Comparison of ENCODE assay signal across 16 cellular contexts in genomic region chr17:35476283-35476820, GRCh38.
"Had no signal": no experiment of that assay in that cellular context is flagged by ENCODE, and none has a peak within 500 bp of the region (broad histone marks: within the 10 kb centered on the region; RNA-seq: fewer than 3 reads in every experiment).

No MANE protein-coding gene starts in this region.

- ATAC-seq: heart right ventricle had no signal

- H3K4me1 Mint-ChIP-seq: memory B cell had no signal

- H3K27ac Mint-ChIP-seq: activated naive CD4-positive, alpha-beta T cell treated with anti-CD3 and anti-CD28 coated beads for 36 hours; dendritic cell treated with granulocyte-macrophage colony-stimulating factor and Interleukin-4, amounts not matched to agents 40 ng/mL and 50 ng/mL, for 4 days; memory B cell had no signal

- DNase-seq: activated CD4-positive, alpha-beta T cell treated with anti-CD3 and anti-CD28 coated beads for 48 hours; activated CD4-positive, CD25-positive, alpha-beta regulatory T cell; activated naive CD4-positive, alpha-beta T cell treated with anti-CD3 and anti-CD28 coated beads for 36 hours; activated T-cell treated with anti-CD3 and anti-CD28 coated beads, Interleukin-2, amount 50 U/mL, for 1 hour; amniotic stem cell; effector CD8-positive, alpha-beta T cell; esophagus squamous epithelium; heart right ventricle; stimulated activated CD4-positive, alpha-beta T cell treated with anti-CD3 and anti-CD28 coated beads, Interleukin-12 subunit alpha, Interleukin-12 subunit beta, amount 100 ng/mL, for 4 hours; stimulated activated CD4-positive, alpha-beta T cell treated with anti-CD3 and anti-CD28 coated beads, Interleukin-1b, Interleukin-23, amount 100 ng/mL, for 48 hours; stimulated activated CD8-positive, alpha-beta memory T cell treated with anti-CD3 and anti-CD28 coated beads, Interleukin-4, amount 100 ng/mL, for 48 hours; stimulated activated naive CD4-positive, alpha-beta T cell treated with Interleukin-2 at 50 U/mL for 16 hours; T-helper 9 cell; transverse colon had no signal

- H3K27me3 Mint-ChIP-seq: memory B cell had no signal

- H3K4me3 Mint-ChIP-seq: activated naive CD4-positive, alpha-beta T cell treated with anti-CD3 and anti-CD28 coated beads for 36 hours; dendritic cell treated with granulocyte-macrophage colony-stimulating factor and Interleukin-4, amounts not matched to agents 40 ng/mL and 50 ng/mL, for 4 days; memory B cell had no signal
